Comparison of ENCODE assay signal across 13 cellular contexts in the genomic region with DNA sequence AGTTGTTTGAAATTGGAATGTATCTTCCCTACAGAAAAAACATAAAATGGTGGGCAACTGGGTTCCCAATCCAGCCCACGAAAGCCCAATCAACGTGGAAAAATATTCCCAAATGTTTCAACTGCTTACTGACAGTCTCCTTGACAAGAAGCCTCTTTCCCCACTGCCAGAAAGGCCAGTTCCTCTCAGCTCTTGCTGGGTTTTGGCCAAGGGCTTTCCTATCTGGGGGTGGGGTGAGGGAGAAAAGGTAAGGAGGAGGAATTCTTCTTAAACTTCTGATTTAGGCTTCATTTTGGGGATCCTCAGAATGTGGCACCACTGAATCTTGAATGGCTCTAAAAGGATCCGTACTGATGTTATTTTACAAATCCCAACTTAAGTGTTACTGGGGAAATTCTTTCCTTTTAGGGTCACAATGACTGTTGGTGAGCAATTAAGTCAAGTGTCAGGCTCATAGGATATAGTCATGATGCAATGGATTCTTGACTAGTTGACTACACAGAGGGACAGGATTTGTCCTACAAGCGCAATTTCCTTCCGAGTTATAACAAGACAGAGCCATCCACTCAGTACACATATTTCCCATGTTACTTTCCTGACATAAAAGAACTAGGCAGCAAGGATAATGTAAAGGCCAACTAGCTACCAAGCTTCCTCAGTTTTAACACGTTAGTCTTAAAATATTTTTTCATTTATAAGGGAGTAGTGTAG.
DNase-seq lines count a peak whose midpoint lies in the region; ATAC-seq and TF ChIP-seq lines count a peak whose summit lies in the region.
"Had no signal": no experiment of that assay in that cellular context is flagged by ENCODE, and none has a peak within 500 bp of the region (broad histone marks: within the 10 kb centered on the region; RNA-seq: fewer than 3 reads in every experiment).

No MANE protein-coding gene starts in this region.

- peaks cover 91% of the 10 kb centered on the region for H3K79me2 ChIP-seq in MM.1S (ENCODE audit: low read length)

- H3K9me3 ChIP-seq in MM.1S (replicated peaks; ENCODE audit: insufficient read depth, low read length): no peaks in the 10 kb centered on the region
- H3K9me3 ChIP-seq: gastroesophageal sphincter had no signal

- H4K20me1 ChIP-seq in MM.1S (ENCODE audit: insufficient read depth, low read length): no peaks in the 10 kb centered on the region; the same call in 1 of the 2 replicates

- POLR2A ChIA-PET in activated CD8-positive, alpha-beta T cell treated with anti-CD3 and anti-CD28 coated beads for 36 hours (lab: Charles Lee): interaction anchor here (0.7 to 1.7 kb wide), 5 partner anchors 9 to 77 kb away, joined by 3 to 6 read pairs (median 3); no protein-coding TSS in a partner anchor

- H2AFZ ChIP-seq in MM.1S (ENCODE audit: low read length): no peak overlapping the region

- peak overlapping the region; percentile 9; the same call in 1 of the 2 replicates for H3K9ac ChIP-seq in MM.1S (ENCODE audit: low read length)

- no peaks in the 10 kb centered on the region for H3K27me3 ChIP-seq in MM.1S (replicated peaks; ENCODE audit: insufficient read depth, low read length)
- H3K27me3 ChIP-seq: gastroesophageal sphincter had no signal

- H3K4me1 ChIP-seq in MM.1S (ENCODE audit: low read length): peaks cover 50% of the 10 kb centered on the region

- H3F3A ChIP-seq in MM.1S (ENCODE audit: insufficient read depth, low read length): peaks cover 29% of the 10 kb centered on the region

- no peaks in the 10 kb centered on the region for H3K36me3 Mint-ChIP-seq in activated CD8-positive, alpha-beta T cell treated with anti-CD3 and anti-CD28 coated beads for 36 hours (ENCODE audit: low read depth)
- H3K36me3 Mint-ChIP-seq: CD4-positive, CD25-positive, alpha-beta regulatory T cell had no signal

- intact Hi-C loops in sciatic nerve (cut with DNase I): no loop called here
- intact Hi-C loops in activated CD8-positive, alpha-beta T cell treated with anti-CD3 and anti-CD28 coated beads for 36 hours (cut with micrococcal nuclease): no loop called here
- intact Hi-C loops in left colon (cut with DNase I, micrococcal nuclease): no loop called here

- peak overlapping the region; percentile 92 for H3K27ac ChIP-seq in MM.1S (ENCODE audit: low read length)

- H3K36me3 ChIP-seq in MM.1S (replicated peaks; ENCODE audit: insufficient read depth, low read length): no peaks in the 10 kb centered on the region
- H3K36me3 ChIP-seq: gastroesophageal sphincter had no signal

- H3K27ac Mint-ChIP-seq in activated CD8-positive, alpha-beta T cell treated with anti-CD3 and anti-CD28 coated beads for 36 hours: no peak overlapping the region
- H3K27ac Mint-ChIP-seq: H9 had no signal

- no peak overlapping the region for H3K4me3 Mint-ChIP-seq in activated CD8-positive, alpha-beta T cell treated with anti-CD3 and anti-CD28 coated beads for 36 hours
- H3K4me3 Mint-ChIP-seq: CD4-positive, CD25-positive, alpha-beta regulatory T cell; H9 had no signal

- peaks cover 6% of the 10 kb centered on the region for H3K27me3 Mint-ChIP-seq in activated CD8-positive, alpha-beta T cell treated with anti-CD3 and anti-CD28 coated beads for 36 hours
- H3K27me3 Mint-ChIP-seq: CD4-positive, CD25-positive, alpha-beta regulatory T cell had no signal

- CTCF ChIA-PET in activated CD8-positive, alpha-beta T cell treated with anti-CD3 and anti-CD28 coated beads for 36 hours (lab: Charles Lee): interaction anchor here (0.7 to 3.2 kb wide), 6 partner anchors 24 to 73 kb away, joined by 3 to 11 read pairs (median 4); no protein-coding TSS in a partner anchor

- no peaks in the 10 kb centered on the region for H3K9me2 ChIP-seq in MM.1S (replicated peaks; ENCODE audit: insufficient read depth, low read length)

- DNase-seq in EL: peak; percentile 68
- DNase-seq in MM.1S: no peak
- DNase-seq in amniotic stem cell (lab: John Stamatoyannopoulos, UW): peak; percentile 57
- no peak for DNase-seq in sciatic nerve (ENCODE audit: low spot score)
- no peak for DNase-seq in activated CD8-positive, alpha-beta T cell treated with anti-CD3 and anti-CD28 coated beads for 36 hours
- DNase-seq in NK-92 treated with Interleukin-12 subunit alpha and Interleukin-12 subunit beta, amount 100 ng/mL, for 24 hours (lab: John Stamatoyannopoulos, UW): no peak
- no peak for DNase-seq in left colon
- no peak for DNase-seq in NCI-H1436 (lab: John Stamatoyannopoulos, UW)
- DNase-seq: activated effector memory CD4-positive, alpha-beta T cell treated with anti-CD3 and anti-CD28 coated beads, Interleukin-2, amount 50 U/mL, for 16 hours; H9; stimulated activated CD4-positive, alpha-beta T cell treated with anti-CD3 and anti-CD28 coated beads, Interleukin-2, amount 100 ng/mL, for 24 hours had no signal

- ATAC-seq in sciatic nerve (peak; percentile 35), left colon (no peak)
- no peak for ATAC-seq in activated CD8-positive, alpha-beta T cell treated with anti-CD3 and anti-CD28 coated beads for 36 hours

- no peak for TF ChIP-seq CTCF in MM.1S (IDR thresholded peaks at IDR 0.05; ENCODE audit: low read length)
- TF ChIP-seq CTCF in activated CD8-positive, alpha-beta T cell treated with anti-CD3 and anti-CD28 coated beads for 36 hours (IDR thresholded peaks at IDR 0.05): no peak

- H3K4me2 ChIP-seq in MM.1S (ENCODE audit: low read depth, low read length): peak overlapping the region; percentile 93

- peak overlapping the region; percentile 9; the same call in 1 of the 2 replicates for H3K4me3 ChIP-seq in MM.1S (ENCODE audit: low read length)
- H3K4me3 ChIP-seq: gastroesophageal sphincter had no signal

- no peaks in the 10 kb centered on the region for H3K9me3 Mint-ChIP-seq in activated CD8-positive, alpha-beta T cell treated with anti-CD3 and anti-CD28 coated beads for 36 hours
- H3K9me3 Mint-ChIP-seq: H9 had no signal

- H3K4me1 Mint-ChIP-seq in activated CD8-positive, alpha-beta T cell treated with anti-CD3 and anti-CD28 coated beads for 36 hours (ENCODE audit: low read depth): peaks cover 38% of the 10 kb centered on the region

Comparison
In these comparisons a context has a peak if more than half of its experiments do, and no peak if none do; other contexts are left out.
1. DNase-seq: peak in EL (single experiment) and amniotic stem cell (single experiment); none in MM.1S (single experiment), sciatic nerve (single experiment), activated CD8-positive, alpha-beta T cell treated with anti-CD3 and anti-CD28 coated beads for 36 hours (single experiment), NK-92 treated with Interleukin-12 subunit alpha and Interleukin-12 subunit beta, amount 100 ng/mL, for 24 hours (single experiment), left colon (0 of 2) and NCI-H1436 (single experiment).